ENCODE assay signal across 10 cellular contexts in genomic region chr19:35533822-35534521, GRCh38. TPM values are rescaled to one million over a fixed set of nuclear protein-coding genes. Genes with fewer than 3 reads are reported as not detected.
DNase-seq lines count a peak whose midpoint lies in the region; ATAC-seq, FAIRE-seq and TF ChIP-seq lines count a peak whose summit lies in the region.
"Had no signal": no experiment of that assay in that cellular context is flagged by ENCODE, and none has a peak within 500 bp of the region (broad histone marks: within the 10 kb centered on the region; RNA-seq: fewer than 3 reads in every experiment).

No MANE protein-coding gene starts in this region.

- 11 to 14% methylated on average over 30 to 35 of the region's 35 CpGs for WGBS in pancreas, 2 donors

- H3K4me1 ChIP-seq in pancreas: no peaks in the 10 kb centered on the region
- H3K4me1 ChIP-seq in tibial artery: peaks cover 0 to 8% (median 0%) of the 10 kb centered on the region in 4 donors

- DNase-seq in GM06990 (ENCODE audit: extremely low read depth, insufficient read length): peak; percentile 48
- DNase-seq in RPMI8226: peak; percentile 67
- DNase-seq in cardiac fibroblast (ENCODE audit: low read depth in 2 of 2): peak; percentile 32 to 65
- DNase-seq in pancreas: no peak
- DNase-seq in tibial artery: no peak

- H3K36me3 ChIP-seq in GM06990 (ENCODE audit: control insufficient read depth, insufficient read depth, low read length) (no peaks in the 10 kb centered on the region), pancreas (no peaks in the 10 kb centered on the region), tibial artery (no peaks in the 10 kb centered on the region)

- H3K4me3 ChIP-seq in GM06990 (replicated peaks; ENCODE audit: low read depth, low read length): no peak overlapping the region
- no peak overlapping the region for H3K4me3 ChIP-seq in cardiac fibroblast (replicated peaks in 1 of 2; ENCODE audit: low read depth in 2 of 2, low read length in 2 of 2)
- H3K4me3 ChIP-seq in pancreas: no peak overlapping the region
- H3K4me3 ChIP-seq in tibial artery: no peak overlapping the region

- ATAC-seq in pancreas (peak; percentile 61 to 88 (median 82)), GM19397 (IDR thresholded peaks at IDR 0.05; ENCODE audit: unreplicated experiment) (no peak), HG03378 (IDR thresholded peaks at IDR 0.05; ENCODE audit: unreplicated experiment) (no peak), GM18907 (IDR thresholded peaks at IDR 0.05; ENCODE audit: unreplicated experiment) (no peak)

- intact Hi-C loops in pancreas (cut with DNase I): no loop called here
- intact Hi-C loops in tibial artery (cut with DNase I; ENCODE audit: low total_unique reads): no loop called here

- no peak for FAIRE-seq in pancreas (lab: Jason Lieb, UNC)

- H3K27me3 ChIP-seq in GM06990 (replicated peaks; ENCODE audit: control insufficient read depth, insufficient read depth, low read length): no peaks in the 10 kb centered on the region; the same call in 1 of the 2 replicates
- peaks cover 0 to 4% (median 0%) of the 10 kb centered on the region in 4 donors for H3K27me3 ChIP-seq in pancreas
- H3K27me3 ChIP-seq in tibial artery: peaks cover 0 to 73% of the 10 kb centered on the region in 2 donors

- TF ChIP-seq CTCF in GM06990 (IDR thresholded peaks at IDR 0.05; ENCODE audit: insufficient read depth, low read length, poor library complexity, severe bottlenecking) (no peak), cardiac fibroblast (IDR thresholded peaks at IDR 0.05; ENCODE audit: low read depth, low read length) (no peak), pancreas (IDR thresholded peaks at IDR 0.05) (no peak), tibial artery (IDR thresholded peaks at IDR 0.05) (no peak)

- H3K9me3 ChIP-seq in pancreas (no peaks in the 10 kb centered on the region), tibial artery (no peaks in the 10 kb centered on the region)

- H3K27ac ChIP-seq in pancreas (no peak overlapping the region), tibial artery (no peak overlapping the region)

RNA-seq across cellular contexts. Expression of gene GAPDHS, which starts 0.7 kb away (rescaled TPM):
- not detected for total RNA-seq in pancreas
- not detected for polyA plus RNA-seq in pancreas
- total RNA-seq: epithelial cell of proximal tubule had no signal

RNA-seq across cellular contexts. Expression of gene SBSN, which starts 5.9 kb away (rescaled TPM):
- total RNA-seq in pancreas: not detected
- under 1 TPM; 0.15 to 0.16 TPM for polyA plus RNA-seq in pancreas
- total RNA-seq: epithelial cell of proximal tubule, SK-MEL-5 had no signal

RNA-seq across cellular contexts. Expression of gene TMEM147, which starts 11.5 kb away (rescaled TPM):
- 10 to 100 TPM; 44.3 to 63.9 (median 51.5) TPM for total RNA-seq in pancreas
- 10 to 100 TPM; 70.2 to 91.1 TPM for polyA plus RNA-seq in pancreas

RNA-seq across cellular contexts. Expression of gene DMKN, which starts 20.5 kb away (rescaled TPM):
- total RNA-seq in pancreas: 10 to 100 TPM; 48.5 to 86.7 (median 60.0) TPM
- 100 to 1,000 TPM; 133 to 197 TPM for polyA plus RNA-seq in pancreas

RNA-seq across cellular contexts. Expression of gene ATP4A, which starts 29.5 kb away (rescaled TPM):
- 1 to 10 TPM in 4 of 6 donors, under 1 TPM in 2; 0.28 to 3.0 (median 2.0) TPM for total RNA-seq in pancreas
- 10 to 100 TPM in 1 of 2 donors, 1 to 10 TPM in 1; 6.0 to 10.8 TPM for polyA plus RNA-seq in pancreas
- total RNA-seq: epithelial cell of proximal tubule, SK-MEL-5 had no signal

Comparison
In these comparisons a context has a peak if more than half of its experiments do, and no peak if none do; other contexts are left out.
1. DNase-seq: peak in GM06990 (single experiment), RPMI8226 (single experiment) and cardiac fibroblast (2 of 2); none in pancreas (0 of 6) and tibial artery (0 of 2).
2. ATAC-seq: peak in pancreas (4 of 4); none in GM19397 (single experiment), HG03378 (single experiment) and GM18907 (single experiment).